In genomic region chr7:152025077-152025936, GRCh38 we compare ENCODE assay signal across 8 cellular contexts. TPM values are rescaled to one million over a fixed set of nuclear protein-coding genes. Genes with fewer than 3 reads are reported as not detected.
DNase-seq lines count a peak whose midpoint lies in the region; ATAC-seq and TF ChIP-seq lines count a peak whose summit lies in the region.

TSS of gene GALNT11 (plus strand) at chr7:152025674. CDS start at chr7:152094228, 68,554 bp downstream.

- peak; percentile 41 for DNase-seq in COR-L47 (lab: John Stamatoyannopoulos, UW)
- peak; percentile 68 to 73 for DNase-seq in HL-60 (ENCODE audit: low read depth in 1 of 2, low spot score in 1 of 2)
- DNase-seq in activated T-cell treated with anti-CD3 and anti-CD28 coated beads, Interleukin-2, amount 50 U/mL, for 1 hour, result peak; percentile 92
- DNase-seq in epithelial cell of proximal tubule (ENCODE audit: low read depth), result no peak
- DNase-seq in stimulated activated CD8-positive, alpha-beta memory T cell treated with anti-CD3 and anti-CD28 coated beads, Interleukin-4, amount 100 ng/mL, for 48 hours, result peak; percentile 89

- peak; percentile 96 for ATAC-seq in GM19463 (IDR thresholded peaks at IDR 0.05; ENCODE audit: unreplicated experiment)

- H3K27me3 ChIP-seq in HL-60 (ENCODE audit: insufficient read depth, poor library complexity, severe bottlenecking), result no peaks in the 10 kb centered on the region
- H3K27me3 ChIP-seq in OCI-LY3 (ENCODE audit: low read depth, low read length), result no peaks in the 10 kb centered on the region
- H3K27me3 ChIP-seq in mucosa of stomach (ENCODE audit: control insufficient read depth, insufficient read depth, low read length), result no peaks in the 10 kb centered on the region

- peak within 1 kb of the TSS; percentile 70 for H3K4me3 ChIP-seq in HL-60 (replicated peaks; ENCODE audit: insufficient read depth, low read length)
- peak within 1 kb of the TSS; percentile 59 for H3K4me3 ChIP-seq in OCI-LY3 (ENCODE audit: low read length)
- H3K4me3 ChIP-seq in epithelial cell of proximal tubule (ENCODE audit: low read depth, low read length), result peak within 1 kb of the TSS; percentile 79
- peak within 1 kb of the TSS; percentile 92 for H3K4me3 ChIP-seq in mucosa of stomach (ENCODE audit: low read length)

- no peak within 1 kb of the TSS for H2AFZ ChIP-seq in OCI-LY3 (ENCODE audit: low read depth, low read length)

- H3K9ac ChIP-seq in OCI-LY3 (ENCODE audit: low read length), result peak within 1 kb of the TSS; percentile 23; the same call in 1 of the 2 replicates
- peak within 1 kb of the TSS; percentile 88 for H3K9ac ChIP-seq in mucosa of stomach (ENCODE audit: low read length)

- H3K4me1 ChIP-seq in OCI-LY3 (ENCODE audit: low read length) (peaks cover 11% of the 10 kb centered on the region), mucosa of stomach (ENCODE audit: control insufficient read depth, insufficient read depth, low read length) (peaks cover 7% of the 10 kb centered on the region)

- peaks cover 4% of the 10 kb centered on the region for H3K36me3 ChIP-seq in OCI-LY3 (replicated peaks; ENCODE audit: low read depth, low read length)
- no peaks in the 10 kb centered on the region for H3K36me3 ChIP-seq in mucosa of stomach (ENCODE audit: control insufficient read depth, insufficient read depth, low read length)

- no peak for TF ChIP-seq CTCF in HL-60 (IDR thresholded peaks at IDR 0.05; ENCODE audit: insufficient read depth, low read length)
- TF ChIP-seq CTCF in OCI-LY3 (IDR thresholded peaks at IDR 0.05; ENCODE audit: low read depth, low read length), result no peak
- TF ChIP-seq CTCF in epithelial cell of proximal tubule (conservative IDR thresholded peaks at IDR 0.05; ENCODE audit: low read depth, low read length), result peak; percentile 9

- peak within 1 kb of the TSS; percentile 32 for H3K4me2 ChIP-seq in OCI-LY3 (ENCODE audit: low read length)

- no peaks in the 10 kb centered on the region for H3K79me2 ChIP-seq in OCI-LY3 (ENCODE audit: low read length)

- H3K9me3 ChIP-seq in OCI-LY3 (ENCODE audit: insufficient read depth, low read length) (no peaks in the 10 kb centered on the region), mucosa of stomach (ENCODE audit: control insufficient read depth, low read length) (no peaks in the 10 kb centered on the region)

- H4K20me1 ChIP-seq in OCI-LY3 (ENCODE audit: insufficient read depth, low read length), result no peaks in the 10 kb centered on the region

- H3K27ac ChIP-seq in HL-60 (replicated peaks) (peak within 1 kb of the TSS; percentile 80), OCI-LY3 (ENCODE audit: low read length) (no peak within 1 kb of the TSS)

RNA-seq across cellular contexts. Expression of gene GALNT11, which starts in this region (rescaled TPM):
- 27.5 and 29.9 TPM in 2 replicates for total RNA-seq in epithelial cell of proximal tubule
